Comparison of ENCODE assay signal across 1 cellular context in the genomic region with DNA sequence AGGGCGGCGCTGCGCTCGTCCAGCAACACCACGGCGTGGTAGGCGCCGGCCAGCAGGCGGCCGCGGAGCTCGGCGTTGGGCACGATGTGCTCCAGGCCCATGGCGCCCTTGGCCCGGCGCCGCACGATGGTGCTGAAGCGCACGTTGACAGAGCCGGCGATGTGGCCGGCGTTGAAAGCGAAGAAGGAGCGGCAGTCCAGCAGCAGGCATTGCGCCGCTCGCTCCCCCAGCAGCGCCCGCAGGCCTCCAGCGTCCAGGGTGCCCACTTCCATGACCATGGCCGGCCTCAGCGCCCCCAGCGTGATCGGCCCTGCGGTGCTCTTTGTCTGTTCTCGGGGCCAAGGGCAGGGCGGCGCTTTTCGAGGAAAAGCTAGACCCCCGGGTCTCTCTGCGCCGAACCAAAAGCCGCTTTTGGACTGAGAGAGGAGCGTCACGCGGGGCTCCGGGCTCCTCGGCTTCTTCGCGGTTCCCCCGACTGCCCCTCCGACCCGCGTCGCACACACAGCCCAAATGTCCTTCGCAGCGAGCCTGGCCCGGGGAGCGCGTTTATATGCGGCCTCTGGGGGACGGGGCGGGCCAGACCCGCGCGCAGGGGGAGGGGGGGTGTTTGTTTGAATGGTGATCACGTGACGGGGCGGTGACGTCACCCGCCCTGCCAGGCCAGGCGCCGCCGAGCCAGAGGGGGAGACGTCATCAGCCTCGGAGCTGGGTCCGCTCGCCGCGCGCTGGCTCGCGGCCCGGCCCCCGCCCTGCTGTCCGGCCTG.
TF ChIP-seq lines count a peak whose summit lies in the region.

A gene with protein sequence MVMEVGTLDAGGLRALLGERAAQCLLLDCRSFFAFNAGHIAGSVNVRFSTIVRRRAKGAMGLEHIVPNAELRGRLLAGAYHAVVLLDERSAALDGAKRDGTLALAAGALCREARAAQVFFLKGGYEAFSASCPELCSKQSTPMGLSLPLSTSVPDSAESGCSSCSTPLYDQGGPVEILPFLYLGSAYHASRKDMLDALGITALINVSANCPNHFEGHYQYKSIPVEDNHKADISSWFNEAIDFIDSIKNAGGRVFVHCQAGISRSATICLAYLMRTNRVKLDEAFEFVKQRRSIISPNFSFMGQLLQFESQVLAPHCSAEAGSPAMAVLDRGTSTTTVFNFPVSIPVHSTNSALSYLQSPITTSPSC (minus strand): TSS at position 521 of the 764 bp plus-strand sequence. CDS start 243 bp downstream, at position 278.

TF ChIP-seq in H1, 55 proteins besides CTCF, POLR2A, EP300 and RAD21:
- no peak for TF ChIP-seq BACH1 (IDR thresholded peaks at IDR 0.05; ENCODE audit: low read length)
- TF ChIP-seq SIX5 (IDR thresholded peaks at IDR 0.05; ENCODE audit: low read depth, low read length): no peak
- TF ChIP-seq CBX8 (IDR thresholded peaks at IDR 0.05; ENCODE audit: borderline replicate concordance, low read depth, low read length): no peak
- TF ChIP-seq, protein P1, sequence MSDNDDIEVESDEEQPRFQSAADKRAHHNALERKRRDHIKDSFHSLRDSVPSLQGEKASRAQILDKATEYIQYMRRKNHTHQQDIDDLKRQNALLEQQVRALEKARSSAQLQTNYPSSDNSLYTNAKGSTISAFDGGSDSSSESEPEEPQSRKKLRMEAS (IDR thresholded peaks at IDR 0.05): peak; percentile 88
- TF ChIP-seq, protein P2, sequence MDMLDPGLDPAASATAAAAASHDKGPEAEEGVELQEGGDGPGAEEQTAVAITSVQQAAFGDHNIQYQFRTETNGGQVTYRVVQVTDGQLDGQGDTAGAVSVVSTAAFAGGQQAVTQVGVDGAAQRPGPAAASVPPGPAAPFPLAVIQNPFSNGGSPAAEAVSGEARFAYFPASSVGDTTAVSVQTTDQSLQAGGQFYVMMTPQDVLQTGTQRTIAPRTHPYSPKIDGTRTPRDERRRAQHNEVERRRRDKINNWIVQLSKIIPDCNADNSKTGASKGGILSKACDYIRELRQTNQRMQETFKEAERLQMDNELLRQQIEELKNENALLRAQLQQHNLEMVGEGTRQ (IDR thresholded peaks at IDR 0.05; ENCODE audit: low read length): peak; percentile 90
- peak; percentile 95 for TF ChIP-seq POLR2AphosphoS5 (IDR thresholded peaks at IDR 0.05; ENCODE audit: low read depth, low read length)
- TF ChIP-seq, protein P3, sequence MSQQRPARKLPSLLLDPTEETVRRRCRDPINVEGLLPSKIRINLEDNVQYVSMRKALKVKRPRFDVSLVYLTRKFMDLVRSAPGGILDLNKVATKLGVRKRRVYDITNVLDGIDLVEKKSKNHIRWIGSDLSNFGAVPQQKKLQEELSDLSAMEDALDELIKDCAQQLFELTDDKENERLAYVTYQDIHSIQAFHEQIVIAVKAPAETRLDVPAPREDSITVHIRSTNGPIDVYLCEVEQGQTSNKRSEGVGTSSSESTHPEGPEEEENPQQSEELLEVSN (IDR thresholded peaks at IDR 0.05): peak; percentile 78
- TF ChIP-seq EGR1 (IDR thresholded peaks at IDR 0.05; ENCODE audit: borderline replicate concordance, low read depth, low read length): no peak
- 0 out of 2 replicates have a peak, but pooled peaks have one; percentile 16 for TF ChIP-seq RBBP5 (IDR thresholded peaks at IDR 0.05; ENCODE audit: borderline replicate concordance, low read depth, low read length)
- TF ChIP-seq CHD2 (IDR thresholded peaks at IDR 0.05; ENCODE audit: low read length): no peak
- TF ChIP-seq TAF1 (IDR thresholded peaks at IDR 0.05; ENCODE audit: low read depth, low read length): peak; percentile 95
- 0 out of 2 replicates have a peak, but pooled peaks have one; percentile 14 for TF ChIP-seq YY1 (IDR thresholded peaks at IDR 0.05; ENCODE audit: low read depth, low read length)
- no peak for TF ChIP-seq RNF2 (IDR thresholded peaks at IDR 0.05; ENCODE audit: borderline replicate concordance, low read depth, low read length, missing control alignments, poor library complexity, severe bottlenecking)
- TF ChIP-seq TAF7 (optimal IDR thresholded peaks at IDR 0.05; ENCODE audit: borderline replicate concordance, low read depth, low read length): peak; percentile 88
- peak; percentile 94 for TF ChIP-seq TBP (IDR thresholded peaks at IDR 0.05; ENCODE audit: low read depth, low read length)
- no peak; the same call in 1 of the 2 replicates for TF ChIP-seq SP4 (IDR thresholded peaks at IDR 0.05; ENCODE audit: low read length)
- TF ChIP-seq KDM1A (IDR thresholded peaks at IDR 0.05; ENCODE audit: borderline replicate concordance, low read length): no peak
- 0 out of 2 replicates have a peak, but pooled peaks have one; percentile 52 for TF ChIP-seq JUN (IDR thresholded peaks at IDR 0.05; ENCODE audit: low read depth, low read length)
- TF ChIP-seq PHF8 (conservative IDR thresholded peaks at IDR 0.05; ENCODE audit: low read depth, low read length): peak; percentile 96
- peak; percentile 79; the same call in 1 of the 2 replicates for TF ChIP-seq GTF2F1 (IDR thresholded peaks at IDR 0.05; ENCODE audit: borderline replicate concordance, low read depth, low read length)
- TF ChIP-seq JUND (IDR thresholded peaks at IDR 0.05; ENCODE audit: low read length): peak; percentile 95
- peak; percentile 84 for TF ChIP-seq KDM4A (IDR thresholded peaks at IDR 0.05; ENCODE audit: low read depth, low read length, severe bottlenecking)
- TF ChIP-seq CREB1 (IDR thresholded peaks at IDR 0.05): peak; percentile 94
